Comparison of ENCODE assay signal across 8 cellular contexts in genomic region chr9:127835930-127836586, GRCh38. TPM values are rescaled to one million over a fixed set of nuclear protein-coding genes. Genes with fewer than 3 reads are reported as not detected.
DNase-seq lines count a peak whose midpoint lies in the region; ATAC-seq and TF ChIP-seq lines count a peak whose summit lies in the region.

No MANE protein-coding gene starts in this region.

- CTCF ChIA-PET in HEK293 (lab: Yijun Ruan, JAX): interaction anchor here (0.6 to 1.9 kb wide), 4 partner anchors 10 to 34 kb away, joined by 3 to 7 read pairs (median 4); no protein-coding TSS in a partner anchor
- CTCF ChIA-PET in GM10248 (lab: Yijun Ruan, JAX): interaction anchor here (1.3 to 2.1 kb wide), 5 partner anchors 9 to 101 kb away, joined by 3 to 7 read pairs (median 4); partner anchors contain the start of gene TOR2A

- H3K36me3 Mint-ChIP-seq in activated T-cell treated with anti-CD3 and anti-CD28 coated beads, Interleukin-2, amount 50 U/mL, for 72 hours (ENCODE audit: insufficient read depth in 2 of 2): no peaks in the 10 kb centered on the region

- intact Hi-C loops in right cardiac atrium (cut with DNase I): no loop called here

- no peaks in the 10 kb centered on the region for H3K27me3 ChIP-seq in right cardiac atrium (ENCODE audit: control insufficient read depth, insufficient read depth)

- H3K4me1 ChIP-seq in HEK293 (ENCODE audit: control insufficient read depth, insufficient read depth, low read length): no peaks in the 10 kb centered on the region
- peaks cover 40% of the 10 kb centered on the region for H3K4me1 ChIP-seq in right cardiac atrium (ENCODE audit: control insufficient read depth, insufficient read depth, low read length)

- WGBS in right cardiac atrium: 10% methylated on average over 19 of the region's 19 CpGs

- H3K4me1 Mint-ChIP-seq in activated T-cell treated with anti-CD3 and anti-CD28 coated beads, Interleukin-2, amount 50 U/mL, for 72 hours (ENCODE audit: low read depth): peaks cover 31% of the 10 kb centered on the region

- no peaks in the 10 kb centered on the region for H3K9me3 Mint-ChIP-seq in activated T-cell treated with anti-CD3 and anti-CD28 coated beads, Interleukin-2, amount 50 U/mL, for 72 hours

- TF ChIP-seq CTCF in HEK293 (tag by site-specific recombination; IDR thresholded peaks at IDR 0.05) (no peak), GM10248 (IDR thresholded peaks at IDR 0.05; ENCODE audit: control extremely low read depth, extremely low read depth, low read depth, missing control alignments) (no peak), omental fat pad (IDR thresholded peaks at IDR 0.05) (no peak)

- no peak overlapping the region for H3K4me3 ChIP-seq in HEK293 (ENCODE audit: low read depth, low read length)
- peak overlapping the region; percentile 10 for H3K4me3 ChIP-seq in right cardiac atrium (ENCODE audit: low read length)

- H3K36me3 ChIP-seq in HEK293 (ENCODE audit: control insufficient read depth in 2 of 2, insufficient read depth in 1 of 2, low read length in 2 of 2): no peaks in the 10 kb centered on the region

- no peaks in the 10 kb centered on the region for H3K27me3 Mint-ChIP-seq in activated T-cell treated with anti-CD3 and anti-CD28 coated beads, Interleukin-2, amount 50 U/mL, for 72 hours (ENCODE audit: low read depth)

- H3K4me3 Mint-ChIP-seq in activated T-cell treated with anti-CD3 and anti-CD28 coated beads, Interleukin-2, amount 50 U/mL, for 72 hours: peak overlapping the region in 1 of 2 donors; percentile 8

- H3K27ac ChIP-seq in HEK293 (ENCODE audit: extremely low read depth, low read depth, low read length) (no peak overlapping the region), right cardiac atrium (ENCODE audit: low read length) (peak overlapping the region; percentile 61)

- DNase-seq in activated T-cell treated with anti-CD3 and anti-CD28 coated beads, Interleukin-2, amount 50 U/mL, for 72 hours: peak; percentile 38 to 56
- DNase-seq in right cardiac atrium (peak; percentile 75 to 84 (median 79)), superior temporal gyrus (ENCODE audit: extremely low spot score) (no peak), GM10248 (ENCODE audit: extremely low spot score) (no peak), omental fat pad (ENCODE audit: low spot score) (no peak), kidney glomerular epithelial cell (lab: John Stamatoyannopoulos, UW) (no peak)
- peak; percentile 22 to 32 for DNase-seq in stimulated activated CD8-positive, alpha-beta memory T cell treated with anti-CD3 and anti-CD28 coated beads, Interleukin-2, amount 100 ng/mL, for 48 hours (ENCODE audit: low read depth in 2 of 2)

- ATAC-seq in activated T-cell treated with anti-CD3 and anti-CD28 coated beads, Interleukin-2, amount 50 U/mL, for 72 hours (replicated peaks in 1 of 2): peak; percentile 77
- peak in 1 of 2 donors; percentile 1 for ATAC-seq in right cardiac atrium
- no peak for ATAC-seq in omental fat pad (ENCODE audit: low FRiP score)

- H3K9me3 ChIP-seq in HEK293 (ENCODE audit: control insufficient read depth, insufficient read depth, low read depth, low read length) (no peaks in the 10 kb centered on the region), right cardiac atrium (ENCODE audit: control insufficient read depth, low read length) (no peaks in the 10 kb centered on the region)

- H3K27ac Mint-ChIP-seq in activated T-cell treated with anti-CD3 and anti-CD28 coated beads, Interleukin-2, amount 50 U/mL, for 72 hours: no peak overlapping the region

- POLR2A ChIA-PET in HEK293 (lab: Yijun Ruan, JAX): no interaction called here
- POLR2A ChIA-PET in GM10248 (lab: Yijun Ruan, JAX): no interaction called here

TF ChIP-seq in HEK293, 187 proteins besides CTCF, POLR2A, EP300 and RAD21:
- TF ChIP-seq ZFHX2 (tag by site-specific recombination; conservative IDR thresholded peaks at IDR 0.05) (0 out of 2 replicates have a peak, but pooled peaks have one; percentile 19), SCRT2 (tag by site-specific recombination; IDR thresholded peaks at IDR 0.05) (no peak), KLF1 (tag by site-specific recombination; IDR thresholded peaks at IDR 0.05) (no peak), ZNF202 (tag by site-specific recombination; IDR thresholded peaks at IDR 0.05; ENCODE audit: borderline replicate concordance) (no peak), PRDM4 (tag by site-specific recombination; IDR thresholded peaks at IDR 0.05) (no peak)

RNA-seq across cellular contexts. Expression of gene ENG, which starts 18.4 kb away (rescaled TPM):
- total RNA-seq in activated T-cell treated with anti-CD3 and anti-CD28 coated beads, Interleukin-2, amount 50 U/mL, for 72 hours: 10 to 100 TPM; 11.1 to 14.4 TPM
- total RNA-seq in right cardiac atrium: 100 to 1,000 TPM; 275 to 462 (median 364) TPM
- polyA plus RNA-seq in right cardiac atrium: 362 TPM
- total RNA-seq in omental fat pad: 100 to 1,000 TPM in 2 of 4 donors, 10 to 100 TPM in 2; 34.3 to 200 (median 120) TPM

RNA-seq across cellular contexts. Expression of gene FPGS, which starts 33.4 kb away (rescaled TPM):
- total RNA-seq in activated T-cell treated with anti-CD3 and anti-CD28 coated beads, Interleukin-2, amount 50 U/mL, for 72 hours: 10 to 100 TPM; 53.4 to 57.6 TPM
- total RNA-seq in right cardiac atrium (10 to 100 TPM; 34.1 to 53.1 (median 45.6) TPM), omental fat pad (100 to 1,000 TPM in 2 of 4 donors, 10 to 100 TPM in 2; 87.1 to 167 (median 99.5) TPM)
- polyA plus RNA-seq in right cardiac atrium: 30.1 TPM

RNA-seq across cellular contexts. Expression of gene AK1, which starts 41.4 kb away (rescaled TPM):
- 10 to 100 TPM; 37.7 to 41.9 TPM for total RNA-seq in activated T-cell treated with anti-CD3 and anti-CD28 coated beads, Interleukin-2, amount 50 U/mL, for 72 hours
- total RNA-seq in right cardiac atrium (100 to 1,000 TPM; 630 to 722 (median 659) TPM), omental fat pad (10 to 100 TPM; 28.5 to 93.4 (median 54.1) TPM)
- polyA plus RNA-seq in right cardiac atrium: 811 TPM

RNA-seq across cellular contexts. Expression of gene CDK9, which starts 50.2 kb away (rescaled TPM):
- 100 to 1,000 TPM in 1 of 2 donors, 10 to 100 TPM in 1; 99.4 to 105 TPM for total RNA-seq in activated T-cell treated with anti-CD3 and anti-CD28 coated beads, Interleukin-2, amount 50 U/mL, for 72 hours
- total RNA-seq in right cardiac atrium: 10 to 100 TPM; 49.0 to 62.5 (median 58.6) TPM
- 37.3 TPM for polyA plus RNA-seq in right cardiac atrium
- total RNA-seq in omental fat pad: 100 to 1,000 TPM in 1 of 4 donors, 10 to 100 TPM in 3; 69.8 to 117 (median 85.8) TPM

RNA-seq across cellular contexts. Expression of gene SH2D3C, which starts 57.6 kb away (rescaled TPM):
- 10 to 100 TPM; 59.5 to 65.8 TPM for total RNA-seq in activated T-cell treated with anti-CD3 and anti-CD28 coated beads, Interleukin-2, amount 50 U/mL, for 72 hours
- total RNA-seq in right cardiac atrium (10 to 100 TPM in 3 of 4 donors, 1 to 10 TPM in 1; 9.4 to 15.5 (median 12.7) TPM), omental fat pad (10 to 100 TPM in 3 of 4 donors, 1 to 10 TPM in 1; 7.1 to 33.6 (median 17.2) TPM)
- polyA plus RNA-seq in right cardiac atrium: 17.4 TPM

Comparison
In these comparisons a context has a peak if more than half of its experiments do, and no peak if none do; other contexts are left out.
1. DNase-seq: peak in activated T-cell treated with anti-CD3 and anti-CD28 coated beads, Interleukin-2, amount 50 U/mL, for 72 hours (2 of 2), right cardiac atrium (3 of 3) and stimulated activated CD8-positive, alpha-beta memory T cell treated with anti-CD3 and anti-CD28 coated beads, Interleukin-2, amount 100 ng/mL, for 48 hours (2 of 2); none in superior temporal gyrus (single experiment), GM10248 (single experiment), omental fat pad (single experiment) and kidney glomerular epithelial cell (single experiment).
2. RNA of gene AK1, which starts 41.4 kb away (total RNA-seq): 630 to 722 TPM in right cardiac atrium; 28.5 to 93.4 TPM in omental fat pad and 37.7 to 41.9 TPM in activated T-cell treated with anti-CD3 and anti-CD28 coated beads, Interleukin-2, amount 50 U/mL, for 72 hours; every median in the first group is over 4 times any median in the second.